Comparison of ENCODE assay signal across 8 cellular contexts in the genomic region with DNA sequence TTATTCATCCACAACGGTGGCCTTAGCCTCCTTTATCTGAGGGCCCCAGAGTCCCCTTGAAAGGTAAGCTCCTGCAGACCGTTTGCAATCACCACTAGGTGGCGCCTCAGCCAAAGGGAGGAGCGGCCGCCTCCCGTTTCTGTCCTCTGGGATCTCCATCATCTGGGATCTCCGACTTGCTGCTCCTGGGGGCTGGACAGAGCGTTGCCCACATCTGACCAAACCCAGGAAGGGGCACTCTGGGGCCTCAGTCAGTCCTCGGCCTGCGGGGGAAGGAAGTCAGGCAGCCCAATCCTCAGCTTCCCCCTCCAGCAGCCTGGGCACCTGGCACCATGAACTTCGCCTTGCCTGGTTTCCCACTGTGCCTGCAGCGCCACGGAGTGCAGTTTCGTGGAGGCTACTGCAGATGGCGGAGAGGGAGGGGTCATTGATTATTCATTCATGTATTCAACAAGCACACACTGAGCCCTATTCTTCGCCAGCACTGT. TPM values are rescaled to one million over a fixed set of nuclear protein-coding genes. Genes with fewer than 3 reads are reported as not detected.
DNase-seq lines count a peak whose midpoint lies in the region; ATAC-seq and TF ChIP-seq lines count a peak whose summit lies in the region.

No MANE protein-coding gene starts in this region.

- no peak for ATAC-seq in HG03457 (IDR thresholded peaks at IDR 0.05; ENCODE audit: unreplicated experiment)

- intact Hi-C loops in Calu3 (cut with micrococcal nuclease; ENCODE audit: unreplicated experiment), result loop anchor here (1.0 kb wide), 1 partner anchor 178 kb away; no protein-coding TSS in a partner anchor
- intact Hi-C loops in OCI-LY7 (cut with micrococcal nuclease; ENCODE audit: unreplicated experiment), result loop anchor here (1.0 to 5.0 kb wide), 2 partner anchors 178 to 410 kb away; no protein-coding TSS in a partner anchor
- intact Hi-C loops in thyroid gland (cut with DNase I), result loop anchor here (2.0 to 10.0 kb wide), 2 partner anchors 176 to 398 kb away; no protein-coding TSS in a partner anchor

- H3K27ac ChIP-seq in OCI-LY7 (ENCODE audit: low read depth, low read length, poor library complexity, severe bottlenecking) (no peak overlapping the region), neutrophil (no peak overlapping the region), thyroid gland (no peak overlapping the region)

- H3K4me1 ChIP-seq in OCI-LY7 (ENCODE audit: insufficient read depth, low read length, poor library complexity, severe bottlenecking) (no peaks in the 10 kb centered on the region), neutrophil (ENCODE audit: control insufficient read depth in 1 of 2, insufficient read depth in 1 of 2, low read depth in 1 of 2, low read length in 1 of 2) (peaks cover 12 to 13% of the 10 kb centered on the region in 2 experiments), thyroid gland (no peaks in the 10 kb centered on the region)

- no peak overlapping the region for H3K4me3 Mint-ChIP-seq in Calu3 (ENCODE audit: low read depth, unreplicated experiment)

- no peaks in the 10 kb centered on the region for H3K27me3 ChIP-seq in neutrophil
- H3K27me3 ChIP-seq in thyroid gland, result no peaks in the 10 kb centered on the region

- no peaks in the 10 kb centered on the region for H3K9me3 ChIP-seq in OCI-LY7 (ENCODE audit: low read length)
- H3K9me3 ChIP-seq in neutrophil, result no peaks in the 10 kb centered on the region
- H3K9me3 ChIP-seq in thyroid gland, result no peaks in the 10 kb centered on the region

- DNase-seq in Calu3 (peak; percentile 86), HS-27A (ENCODE audit: low read depth) (peak; percentile 40), OCI-LY7 (ENCODE audit: low spot score) (peak; percentile 74), fibroblast of mammary gland (ENCODE audit: low read depth) (peak; percentile 67), thyroid gland (peak; percentile 63 to 72)
- DNase-seq in activated T-cell treated with anti-CD3 and anti-CD28 coated beads, Interleukin-2, amount 50 U/mL, for 48 hours, result peak; percentile 76

- H3K4me1 Mint-ChIP-seq in Calu3 (ENCODE audit: low read depth, unreplicated experiment), result no peaks in the 10 kb centered on the region

- H3K9me3 Mint-ChIP-seq in Calu3 (ENCODE audit: low read depth, unreplicated experiment), result no peaks in the 10 kb centered on the region

- no peak overlapping the region for H2AFZ ChIP-seq in OCI-LY7 (ENCODE audit: low read length)

- H3K27me3 Mint-ChIP-seq in Calu3 (ENCODE audit: unreplicated experiment), result peaks cover 64% of the 10 kb centered on the region

- no peak for TF ChIP-seq POLR2A in thyroid gland (IDR thresholded peaks at IDR 0.05)

- H3K4me2 ChIP-seq in OCI-LY7 (ENCODE audit: low read length), result no peak overlapping the region

- peak; percentile 88 for TF ChIP-seq CTCF in Calu3 (IDR thresholded peaks at IDR 0.05; ENCODE audit: unreplicated experiment)
- peak; percentile 93 for TF ChIP-seq CTCF in OCI-LY7 (conservative IDR thresholded peaks at IDR 0.05; ENCODE audit: low read length)
- TF ChIP-seq CTCF in fibroblast of mammary gland (conservative IDR thresholded peaks at IDR 0.05; ENCODE audit: control insufficient read depth, insufficient read depth, low read depth, low read length), result peak; percentile 89
- TF ChIP-seq CTCF in neutrophil (IDR thresholded peaks at IDR 0.05), result peak; percentile 55
- peak; percentile 74 to 92 (median 86) for TF ChIP-seq CTCF in thyroid gland (IDR thresholded peaks at IDR 0.05)

- H3K79me2 ChIP-seq in OCI-LY7 (ENCODE audit: insufficient read depth, low read depth, low read length), result no peaks in the 10 kb centered on the region

- H3K27ac Mint-ChIP-seq in Calu3 (ENCODE audit: unreplicated experiment), result no peak overlapping the region

- H3K36me3 ChIP-seq in OCI-LY7 (ENCODE audit: insufficient read depth, low read length) (no peaks in the 10 kb centered on the region), neutrophil (peaks cover 4% of the 10 kb centered on the region), thyroid gland (no peaks in the 10 kb centered on the region)

- CTCF ChIA-PET in Calu3 (lab: Charles Lee), result interaction anchor here (0.5 to 7.7 kb wide), 10 partner anchors 9 to 307 kb away, joined by 3 to 116 read pairs (median 4); no protein-coding TSS in a partner anchor
- CTCF ChIA-PET in OCI-LY7 (lab: Charles Lee; ENCODE audit: unreplicated experiment), result interaction anchor here (0.6 to 2.9 kb wide), 5 partner anchors 9 to 735 kb away, joined by 4 to 12 read pairs (median 6); no protein-coding TSS in a partner anchor

- WGBS in thyroid gland, 2 donors, result 17 to 31% methylated on average over 13 to 14 of the region's 16 CpGs

- no peaks in the 10 kb centered on the region for H4K20me1 ChIP-seq in OCI-LY7 (ENCODE audit: insufficient read depth, low read length)

- POLR2A ChIA-PET in OCI-LY7 (lab: Charles Lee), result interaction anchor here (0.9 to 1.6 kb wide), 2 partner anchors 16 to 176 kb away, joined by 3 read pairs; no protein-coding TSS in a partner anchor

- BruUV-seq in Calu3 (replicated peaks; lab: Mats Ljungman, UMichigan), result no TSS peak
- BruUV-seq in OCI-LY7 (replicated peaks; lab: Mats Ljungman, UMichigan), result no TSS peak

- H3K9me2 ChIP-seq in OCI-LY7 (ENCODE audit: insufficient read depth, low read length), result no peaks in the 10 kb centered on the region

- H3K36me3 Mint-ChIP-seq in Calu3 (ENCODE audit: insufficient read depth, unreplicated experiment), result peaks cover 5% of the 10 kb centered on the region

- no peak overlapping the region for H3K4me3 ChIP-seq in OCI-LY7 (ENCODE audit: low read depth, low read length, poor library complexity, severe bottlenecking)
- H3K4me3 ChIP-seq in fibroblast of mammary gland (ENCODE audit: control insufficient read depth, low read depth, low read length), result no peak overlapping the region
- H3K4me3 ChIP-seq in neutrophil (ENCODE audit: low read depth in 1 of 2, low read length in 1 of 2), result no peak overlapping the region
- no peak overlapping the region for H3K4me3 ChIP-seq in thyroid gland (replicated peaks in 1 of 3)

RNA-seq across cellular contexts. Expression of a gene that starts 23.5 kb away (rescaled TPM):
- 27.8 and 69.5 TPM in 2 replicates for total RNA-seq in Calu3 (2022)
- total RNA-seq in OCI-LY7 (2014; rRNA removed; shearing (Covaris generic)), result 0.05 and 0.25 TPM in 2 replicates
- total RNA-seq in OCI-LY7 (2022), result 0.51 TPM in 1 of 2 replicates, not detected in the other
- 10 to 100 TPM; 21.7 to 34.0 (median 30.9) TPM for total RNA-seq in thyroid gland

Comparison
In these comparisons a context has a peak if more than half of its experiments do, and no peak if none do; other contexts are left out.
1. RNA of a gene that starts 23.5 kb away (total RNA-seq): 21.7 to 34.0 TPM in thyroid gland and 27.8 to 69.5 TPM in Calu3; 0.05 to 0.51 TPM in OCI-LY7; every median in the first group is over 10 times any median in the second.
2. Peak in every context shown above with its lines, with median percentiles within 50 percentile points of each other: DNase-seq and CTCF ChIP-seq.